In the genomic region with DNA sequence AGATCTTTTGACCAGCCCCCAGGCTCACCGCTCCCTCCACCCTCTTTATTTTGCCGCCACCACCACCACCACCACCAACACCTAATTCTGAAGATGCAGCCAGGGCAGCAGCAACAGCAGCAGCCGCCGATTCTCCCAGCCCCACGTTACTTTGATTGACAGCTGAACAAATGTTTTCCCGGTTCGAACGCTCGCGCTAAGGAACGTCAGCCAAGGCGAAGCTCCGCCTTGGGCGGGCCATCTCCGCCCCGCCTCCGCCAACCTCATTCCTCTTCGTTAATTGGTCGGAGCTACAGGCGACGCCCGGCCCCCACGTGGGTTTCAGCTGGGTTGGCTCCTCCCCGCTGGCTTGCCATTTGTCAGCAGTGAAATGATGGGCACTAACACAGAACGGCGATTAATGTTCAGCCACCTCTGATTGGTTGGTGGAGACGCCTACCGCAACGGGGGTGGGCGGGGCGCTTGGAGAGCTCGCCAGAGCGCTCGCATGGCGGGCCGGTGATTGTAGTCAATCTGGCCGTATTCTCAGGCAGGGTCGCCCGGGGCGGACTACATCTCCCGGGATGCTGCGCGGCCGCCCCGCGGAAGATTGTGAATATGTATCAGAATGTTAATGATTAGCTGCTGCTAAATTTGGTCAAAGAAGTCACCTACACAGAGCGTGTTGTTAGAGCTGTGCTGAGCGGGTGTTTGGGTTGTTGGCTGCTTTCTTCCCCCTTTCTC, we compare ENCODE assay signal across 8 cellular contexts. TPM values are rescaled to one million over a fixed set of nuclear protein-coding genes. Genes with fewer than 3 reads are reported as not detected.
A peak's percentile ranks its signal among the peaks of the same experiment; 100 is the strongest.
DNase-seq lines count a peak whose midpoint lies in the region; ATAC-seq, FAIRE-seq and TF ChIP-seq lines count a peak whose summit lies in the region.

TSS of gene TLE4 (plus strand) at position 657 of the 723 bp plus-strand sequence. CDS start 826 bp downstream, outside the sequence.

- peak within 1 kb of the TSS; percentile 92 for H4K91ac ChIP-seq in trophoblast cell (ENCODE audit: low read depth, low read length)

- peak within 1 kb of the TSS; percentile 70 for H2AFZ ChIP-seq in trophoblast cell (ENCODE audit: insufficient read depth, low read length, poor library complexity)

- H3K4me3 ChIP-seq in heart left ventricle: peak within 1 kb of the TSS; percentile 76 to 99 (median 93)
- H3K4me3 ChIP-seq in trophoblast cell (ENCODE audit: low read depth, low read length): peak within 1 kb of the TSS; percentile 95
- H3K4me3 ChIP-seq in tibial nerve: peak within 1 kb of the TSS; percentile 73 to 99 (median 79)

- H2BK5ac ChIP-seq in trophoblast cell (ENCODE audit: low read depth, low read length, poor library complexity): peak within 1 kb of the TSS; percentile 97

- H2BK120ac ChIP-seq in trophoblast cell (ENCODE audit: insufficient read depth, low read length, poor library complexity): peak within 1 kb of the TSS; percentile 68

- WGBS in heart left ventricle, 4 donors: 0 to 1% (median 0%) methylated on average over 42 to 48 of the region's 48 CpGs
- WGBS in trophoblast cell (ENCODE audit: extremely low coverage, insufficient coverage, insufficient read length): no CpG with 5 or more reads among the region's 48 CpGs
- WGBS in tibial nerve, 2 donors: 0 to 1% methylated on average over 30 to 44 of the region's 48 CpGs

- peak within 1 kb of the TSS; percentile 100 for H3K4ac ChIP-seq in trophoblast cell (ENCODE audit: low read depth, low read length)

- peak; percentile 81 to 100 for TF ChIP-seq EP300 in tibial nerve (IDR thresholded peaks at IDR 0.05)

- peak; percentile 96 for FAIRE-seq in GM12892 (lab: Jason Lieb, UNC)

- H3K9ac ChIP-seq in trophoblast cell (ENCODE audit: low read length): peak within 1 kb of the TSS; percentile 85

- TF ChIP-seq POLR2A in GM12892 (IDR thresholded peaks at IDR 0.05; ENCODE audit: low read depth, low read length) (peak; percentile 51; the same call in 1 of the 2 replicates), heart left ventricle (IDR thresholded peaks at IDR 0.05) (peak; percentile 93 to 99), tibial nerve (IDR thresholded peaks at IDR 0.05) (peak; percentile 94 to 96)

- peak within 1 kb of the TSS; percentile 85 for H3K4me2 ChIP-seq in trophoblast cell (ENCODE audit: low read length)

- peak within 1 kb of the TSS; percentile 50 for H2BK12ac ChIP-seq in trophoblast cell (ENCODE audit: low read length)

- H3K4me1 ChIP-seq in heart left ventricle (peaks cover 0 to 47% (median 16%) of the 10 kb centered on the region in 12 donors), trophoblast cell (ENCODE audit: control insufficient read depth in 1 of 2, insufficient read depth in 2 of 2, low read length in 2 of 2) (peaks cover 0 to 9% of the 10 kb centered on the region in 2 experiments), tibial nerve (peaks cover 0 to 32% (median 0%) of the 10 kb centered on the region in 4 donors)

- peak within 1 kb of the TSS; percentile 83 for H4K8ac ChIP-seq in trophoblast cell (ENCODE audit: low read depth, low read length)

- no peak within 1 kb of the TSS for H4K12ac ChIP-seq in trophoblast cell (ENCODE audit: low read depth, low read length)

- intact Hi-C loops in heart left ventricle (cut with DNase I): loop anchor here in 6 of 10 donors (5.0 to 10.0 kb wide), 6 partner anchors 91 to 231 kb away; no protein-coding TSS in a partner anchor

- TF ChIP-seq CTCF in heart left ventricle (IDR thresholded peaks at IDR 0.05) (no peak), tibial nerve (IDR thresholded peaks at IDR 0.05) (peak in 2 of 5 experiments; percentile 17 to 34)

- H3K18ac ChIP-seq in trophoblast cell (ENCODE audit: low read length): peak within 1 kb of the TSS; percentile 98

- peak; percentile 83 for ATAC-seq in HG02852 (IDR thresholded peaks at IDR 0.05; ENCODE audit: unreplicated experiment)
- peak; percentile 96 to 99 (median 98) for ATAC-seq in heart left ventricle

- H3K14ac ChIP-seq in trophoblast cell (ENCODE audit: low read length): peak within 1 kb of the TSS; percentile 72

- H3K23ac ChIP-seq in trophoblast cell (ENCODE audit: low read length): no peak within 1 kb of the TSS

- peaks cover 0 to 5% (median 0%) of the 10 kb centered on the region in 9 donors for H3K36me3 ChIP-seq in heart left ventricle
- H3K36me3 ChIP-seq in trophoblast cell (ENCODE audit: control insufficient read depth in 1 of 2, insufficient read depth in 2 of 2, low read length in 2 of 2): no peaks in the 10 kb centered on the region
- no peaks in the 10 kb centered on the region for H3K36me3 ChIP-seq in tibial nerve

- peak within 1 kb of the TSS; percentile 64 for H2AK5ac ChIP-seq in trophoblast cell (ENCODE audit: low read length)

- H3K9me3 ChIP-seq in heart left ventricle (peaks cover 0 to 5% (median 0%) of the 10 kb centered on the region in 12 donors), trophoblast cell (ENCODE audit: insufficient read depth, low read depth, low read length) (no peaks in the 10 kb centered on the region), tibial nerve (no peaks in the 10 kb centered on the region)

- H3K27me3 ChIP-seq in heart left ventricle (peaks cover 0 to 4% (median 0%) of the 10 kb centered on the region in 9 donors), trophoblast cell (ENCODE audit: insufficient read depth, low read length) (no peaks in the 10 kb centered on the region), tibial nerve (no peaks in the 10 kb centered on the region)

- peaks cover 29% of the 10 kb centered on the region for H3K79me1 ChIP-seq in trophoblast cell (ENCODE audit: low read length)

- H3K79me2 ChIP-seq in trophoblast cell (ENCODE audit: control insufficient read depth, insufficient read depth, low read length, poor library complexity): peaks cover 17% of the 10 kb centered on the region

- DNase-seq in GM12892 (ENCODE audit: insufficient read length) (peak; percentile 72), NCI-H1436 treated with DMSO at 0.1 percent for 48 hours (lab: John Stamatoyannopoulos, UW) (peak; percentile 98), T-helper 1 cell (peak; percentile 99 to 100 (median 100)), amniotic epithelial cell (ENCODE audit: low read depth) (peak; percentile 100), heart left ventricle (peak; percentile 100), trophoblast cell (peak; percentile 100), tibial nerve (ENCODE audit: low spot score in 2 of 2) (peak; percentile 99)

- H3K27ac ChIP-seq in heart left ventricle (peak within 1 kb of the TSS; percentile 70 to 97 (median 91)), trophoblast cell (ENCODE audit: low read depth, low read length) (peak within 1 kb of the TSS; percentile 89), tibial nerve (peak within 1 kb of the TSS; percentile 80 to 94 (median 92))

RNA-seq across cellular contexts. Expression of gene TLE4, which starts in this region (rescaled TPM):
- 1.2 TPM for polyA plus RNA-seq in GM12892 (2012; ENCODE audit: missing spikeins)
- total RNA-seq in heart left ventricle: 10 to 100 TPM in 8 of 9 donors, 1 to 10 TPM in 1; 8.4 to 23.9 (median 16.7) TPM
- polyA plus RNA-seq in heart left ventricle: 1 to 10 TPM; 3.7 to 7.7 TPM
- 103 and 108 TPM in 2 replicates for polyA plus RNA-seq in trophoblast cell (2013)
- total RNA-seq in tibial nerve: 10 to 100 TPM; 28.0 to 34.3 (median 29.8) TPM

Comparison
In these comparisons a context has a peak if more than half of its experiments do, and no peak if none do; other contexts are left out.
1. Peak in every context shown above with its lines: DNase-seq, ATAC-seq, H3K4me3 ChIP-seq and H3K27ac ChIP-seq.